1 cellular context compared by ENCODE assay signal in genomic region chr17:42803074-42803883, GRCh38.
A peak's percentile ranks its signal among the peaks of the same experiment; 100 is the strongest.
TF ChIP-seq lines count a peak whose summit lies in the region.

No MANE protein-coding gene starts in this region.

TF ChIP-seq in HepG2, 621 proteins besides CTCF, POLR2A, EP300 and RAD21 (continued from another document and continues in another):
- no peak for TF ChIP-seq AKNA (CRISPR knock-in tag; IDR thresholded peaks at IDR 0.05; ENCODE audit: borderline replicate concordance)
- no peak for TF ChIP-seq POLR2AphosphoS2 (IDR thresholded peaks at IDR 0.05; ENCODE audit: low read depth, low read length)
- no peak for TF ChIP-seq NFATC3 (CRISPR knock-in tag; IDR thresholded peaks at IDR 0.05)
- TF ChIP-seq MTA3 (CRISPR knock-in tag; IDR thresholded peaks at IDR 0.05) = no peak
- TF ChIP-seq AHDC1 (CRISPR knock-in tag; IDR thresholded peaks at IDR 0.05; ENCODE audit: borderline replicate concordance) = no peak
- no peak for TF ChIP-seq ZNF567 (CRISPR knock-in tag; IDR thresholded peaks at IDR 0.05; ENCODE audit: borderline replicate concordance)
- no peak for TF ChIP-seq ZNF7 (CRISPR knock-in tag; IDR thresholded peaks at IDR 0.05)
- no peak for TF ChIP-seq EED (CRISPR knock-in tag; IDR thresholded peaks at IDR 0.05)
- TF ChIP-seq AHR (CRISPR knock-in tag; IDR thresholded peaks at IDR 0.05) = no peak
- TF ChIP-seq IRF1 (CRISPR knock-in tag; IDR thresholded peaks at IDR 0.05; ENCODE audit: low read depth) = no peak
- TF ChIP-seq ZNF225 (CRISPR knock-in tag; IDR thresholded peaks at IDR 0.05) = no peak
- no peak for TF ChIP-seq DR1 (CRISPR knock-in tag; IDR thresholded peaks at IDR 0.05)
- TF ChIP-seq, protein P1, sequence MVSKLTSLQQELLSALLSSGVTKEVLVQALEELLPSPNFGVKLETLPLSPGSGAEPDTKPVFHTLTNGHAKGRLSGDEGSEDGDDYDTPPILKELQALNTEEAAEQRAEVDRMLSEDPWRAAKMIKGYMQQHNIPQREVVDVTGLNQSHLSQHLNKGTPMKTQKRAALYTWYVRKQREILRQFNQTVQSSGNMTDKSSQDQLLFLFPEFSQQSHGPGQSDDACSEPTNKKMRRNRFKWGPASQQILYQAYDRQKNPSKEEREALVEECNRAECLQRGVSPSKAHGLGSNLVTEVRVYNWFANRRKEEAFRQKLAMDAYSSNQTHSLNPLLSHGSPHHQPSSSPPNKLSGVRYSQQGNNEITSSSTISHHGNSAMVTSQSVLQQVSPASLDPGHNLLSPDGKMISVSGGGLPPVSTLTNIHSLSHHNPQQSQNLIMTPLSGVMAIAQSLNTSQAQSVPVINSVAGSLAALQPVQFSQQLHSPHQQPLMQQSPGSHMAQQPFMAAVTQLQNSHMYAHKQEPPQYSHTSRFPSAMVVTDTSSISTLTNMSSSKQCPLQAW (CRISPR knock-in tag; IDR thresholded peaks at IDR 0.05) = no peak; the same call in 1 of the 2 replicates
- TF ChIP-seq NR2F6 (IDR thresholded peaks at IDR 0.05) = peak; percentile 89
- TF ChIP-seq NR2F6 (CRISPR knock-in tag; IDR thresholded peaks at IDR 0.05) = peak; percentile 84
- TF ChIP-seq ZNF589 (CRISPR knock-in tag; conservative IDR thresholded peaks at IDR 0.05) = no peak
- TF ChIP-seq ZNF546 (CRISPR knock-in tag; conservative IDR thresholded peaks at IDR 0.05) = no peak
- 0 out of 2 replicates have a peak, but pooled peaks have one; percentile 19 for TF ChIP-seq NR2C2 (CRISPR knock-in tag; IDR thresholded peaks at IDR 0.05; ENCODE audit: borderline replicate concordance)
- no peak for TF ChIP-seq KAT7 (CRISPR knock-in tag; IDR thresholded peaks at IDR 0.05; ENCODE audit: borderline replicate concordance)
- TF ChIP-seq, protein P2, sequence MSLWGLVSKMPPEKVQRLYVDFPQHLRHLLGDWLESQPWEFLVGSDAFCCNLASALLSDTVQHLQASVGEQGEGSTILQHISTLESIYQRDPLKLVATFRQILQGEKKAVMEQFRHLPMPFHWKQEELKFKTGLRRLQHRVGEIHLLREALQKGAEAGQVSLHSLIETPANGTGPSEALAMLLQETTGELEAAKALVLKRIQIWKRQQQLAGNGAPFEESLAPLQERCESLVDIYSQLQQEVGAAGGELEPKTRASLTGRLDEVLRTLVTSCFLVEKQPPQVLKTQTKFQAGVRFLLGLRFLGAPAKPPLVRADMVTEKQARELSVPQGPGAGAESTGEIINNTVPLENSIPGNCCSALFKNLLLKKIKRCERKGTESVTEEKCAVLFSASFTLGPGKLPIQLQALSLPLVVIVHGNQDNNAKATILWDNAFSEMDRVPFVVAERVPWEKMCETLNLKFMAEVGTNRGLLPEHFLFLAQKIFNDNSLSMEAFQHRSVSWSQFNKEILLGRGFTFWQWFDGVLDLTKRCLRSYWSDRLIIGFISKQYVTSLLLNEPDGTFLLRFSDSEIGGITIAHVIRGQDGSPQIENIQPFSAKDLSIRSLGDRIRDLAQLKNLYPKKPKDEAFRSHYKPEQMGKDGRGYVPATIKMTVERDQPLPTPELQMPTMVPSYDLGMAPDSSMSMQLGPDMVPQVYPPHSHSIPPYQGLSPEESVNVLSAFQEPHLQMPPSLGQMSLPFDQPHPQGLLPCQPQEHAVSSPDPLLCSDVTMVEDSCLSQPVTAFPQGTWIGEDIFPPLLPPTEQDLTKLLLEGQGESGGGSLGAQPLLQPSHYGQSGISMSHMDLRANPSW (CRISPR knock-in tag; IDR thresholded peaks at IDR 0.05; ENCODE audit: borderline replicate concordance) = 0 out of 2 replicates have a peak, but pooled peaks have one; percentile 51
- TF ChIP-seq, protein P3, sequence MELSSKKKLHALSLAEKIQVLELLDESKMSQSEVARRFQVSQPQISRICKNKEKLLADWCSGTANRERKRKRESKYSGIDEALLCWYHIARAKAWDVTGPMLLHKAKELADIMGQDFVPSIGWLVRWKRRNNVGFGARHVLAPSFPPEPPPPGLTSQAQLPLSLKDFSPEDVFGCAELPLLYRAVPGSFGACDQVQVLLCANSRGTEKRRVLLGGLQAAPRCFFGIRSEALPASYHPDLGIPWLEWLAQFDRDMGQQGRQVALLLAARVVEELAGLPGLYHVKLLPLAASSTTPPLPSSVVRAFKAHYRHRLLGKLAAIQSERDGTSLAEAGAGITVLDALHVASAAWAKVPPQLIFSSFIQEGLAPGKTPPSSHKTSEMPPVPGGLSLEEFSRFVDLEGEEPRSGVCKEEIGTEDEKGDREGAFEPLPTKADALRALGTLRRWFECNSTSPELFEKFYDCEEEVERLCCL (CRISPR knock-in tag; IDR thresholded peaks at IDR 0.05; ENCODE audit: borderline replicate concordance) = no peak
- TF ChIP-seq ZNF543 (CRISPR knock-in tag; IDR thresholded peaks at IDR 0.05) = no peak
- no peak for TF ChIP-seq GFI1 (CRISPR knock-in tag; IDR thresholded peaks at IDR 0.05; ENCODE audit: borderline replicate concordance)
- peak; percentile 72; the same call in 1 of the 2 replicates for TF ChIP-seq PHF21A (CRISPR knock-in tag; IDR thresholded peaks at IDR 0.05)
- no peak for TF ChIP-seq FUBP1 (CRISPR knock-in tag; IDR thresholded peaks at IDR 0.05; ENCODE audit: borderline replicate concordance)
- no peak for TF ChIP-seq JUNB (CRISPR knock-in tag; IDR thresholded peaks at IDR 0.05; ENCODE audit: borderline replicate concordance)
- no peak for TF ChIP-seq SMC3 (IDR thresholded peaks at IDR 0.05; ENCODE audit: low read length)
- no peak for TF ChIP-seq ZNF12 (CRISPR knock-in tag; IDR thresholded peaks at IDR 0.05)
- no peak for TF ChIP-seq HOXD1 (CRISPR knock-in tag; IDR thresholded peaks at IDR 0.05)
- TF ChIP-seq ETV5 (CRISPR knock-in tag; IDR thresholded peaks at IDR 0.05; ENCODE audit: borderline replicate concordance) = peak; percentile 45; the same call in 1 of the 2 replicates
- TF ChIP-seq ASH2L (IDR thresholded peaks at IDR 0.05; ENCODE audit: insufficient read length, low read depth, low read length) = peak; percentile 39
- peak; percentile 35; the same call in 1 of the 2 replicates for TF ChIP-seq ISL2 (CRISPR knock-in tag; IDR thresholded peaks at IDR 0.05)
- no peak for TF ChIP-seq KAT8 (CRISPR knock-in tag; IDR thresholded peaks at IDR 0.05)
- TF ChIP-seq ZNF296 (CRISPR knock-in tag; conservative IDR thresholded peaks at IDR 0.05) = no peak
- no peak for TF ChIP-seq ZNF383 (CRISPR knock-in tag; IDR thresholded peaks at IDR 0.05; ENCODE audit: borderline replicate concordance)
- TF ChIP-seq ZNF784 (CRISPR knock-in tag; IDR thresholded peaks at IDR 0.05; ENCODE audit: borderline replicate concordance) = 0 out of 2 replicates have a peak, but pooled peaks have one; percentile 15
- peak; percentile 71; the same call in 1 of the 2 replicates for TF ChIP-seq NCOR1 (IDR thresholded peaks at IDR 0.05; ENCODE audit: borderline replicate concordance, low read length)
